ENCODE assay signal across 12 cellular contexts in genomic region chr14:70856851-70857498, GRCh38. TPM values are rescaled to one million over a fixed set of nuclear protein-coding genes. Genes with fewer than 3 reads are reported as not detected.
A peak's percentile ranks its signal among the peaks of the same experiment; 100 is the strongest.
DNase-seq lines count a peak whose midpoint lies in the region; ATAC-seq, FAIRE-seq and TF ChIP-seq lines count a peak whose summit lies in the region.
"Had no signal": no experiment of that assay in that cellular context is flagged by ENCODE, and none has a peak within 500 bp of the region (broad histone marks: within the 10 kb centered on the region; RNA-seq: fewer than 3 reads in every experiment).

No MANE protein-coding gene starts in this region.

- H3K9ac ChIP-seq in smooth muscle cell (ENCODE audit: low read depth) = peak overlapping the region; percentile 53

- no peaks in the 10 kb centered on the region for H3K36me3 ChIP-seq in smooth muscle cell (ENCODE audit: low read depth)

- H3K9me3 ChIP-seq in smooth muscle cell (replicated peaks; ENCODE audit: low read depth) = no peaks in the 10 kb centered on the region

- DNase-seq in activated T-cell treated with anti-CD3 and anti-CD28 coated beads, Interleukin-2, amount 50 U/mL, for 24 hours = no peak
- DNase-seq in activated T-cell treated with anti-CD3 and anti-CD28 coated beads, Interleukin-2, amount 50 U/mL, for 1 hour = no peak
- DNase-seq in RCC 7860 (ENCODE audit: low spot score) (peak; percentile 86), cardiac fibroblast (ENCODE audit: low read depth in 2 of 2) (peak; percentile 8 to 83), smooth muscle cell (lab: John Stamatoyannopoulos, UW; ENCODE audit: unreplicated experiment) (no peak), NCI-H1048 (lab: John Stamatoyannopoulos, UW) (no peak)
- DNase-seq: activated B cell treated with CpG ODN at 0.5 μM for 24 hours, NCI-H1417 had no signal

- H2AFZ ChIP-seq in smooth muscle cell (ENCODE audit: low read depth) = no peak overlapping the region

- FAIRE-seq in RCC 7860 (lab: Jason Lieb, UNC) = peak; percentile 92

- no peak for ATAC-seq in HG03460 (IDR thresholded peaks at IDR 0.05; ENCODE audit: unreplicated experiment)
- no peak for ATAC-seq in HG03571 (IDR thresholded peaks at IDR 0.05; ENCODE audit: unreplicated experiment)

- H3K9me3 Mint-ChIP-seq in activated T-cell treated with anti-CD3 and anti-CD28 coated beads, Interleukin-2, amount 50 U/mL, for 24 hours = no peaks in the 10 kb centered on the region
- H3K9me3 Mint-ChIP-seq: activated B cell treated with CpG ODN at 0.5 μM for 24 hours; central memory CD8-positive, alpha-beta T cell; nephron had no signal

- peak overlapping the region; percentile 39 for H3K27ac Mint-ChIP-seq in activated T-cell treated with anti-CD3 and anti-CD28 coated beads, Interleukin-2, amount 50 U/mL, for 24 hours
- H3K27ac Mint-ChIP-seq: activated B cell treated with CpG ODN at 0.5 μM for 24 hours, nephron had no signal

- H3K27me3 ChIP-seq in smooth muscle cell (ENCODE audit: low read depth) = no peaks in the 10 kb centered on the region

- H4K20me1 ChIP-seq in smooth muscle cell (ENCODE audit: low read depth) = no peaks in the 10 kb centered on the region

- H3K4me1 Mint-ChIP-seq in activated T-cell treated with anti-CD3 and anti-CD28 coated beads, Interleukin-2, amount 50 U/mL, for 24 hours (ENCODE audit: low read depth) = peaks cover 12% of the 10 kb centered on the region
- H3K4me1 Mint-ChIP-seq: activated B cell treated with CpG ODN at 0.5 μM for 24 hours; central memory CD8-positive, alpha-beta T cell; nephron had no signal

- 23% methylated on average over 2 of the region's 2 CpGs for WGBS in smooth muscle cell (ENCODE audit: low lambda C conversion rate)

- no peaks in the 10 kb centered on the region for H3K79me2 ChIP-seq in smooth muscle cell (ENCODE audit: low read depth)

- H3K36me3 Mint-ChIP-seq in activated T-cell treated with anti-CD3 and anti-CD28 coated beads, Interleukin-2, amount 50 U/mL, for 24 hours (ENCODE audit: low read depth) = no peaks in the 10 kb centered on the region

- H3K4me3 Mint-ChIP-seq in activated T-cell treated with anti-CD3 and anti-CD28 coated beads, Interleukin-2, amount 50 U/mL, for 24 hours = no peak overlapping the region
- H3K4me3 Mint-ChIP-seq: activated B cell treated with CpG ODN at 0.5 μM for 24 hours; central memory CD8-positive, alpha-beta T cell; nephron had no signal

- no peak overlapping the region for H3K4me3 ChIP-seq in cardiac fibroblast (replicated peaks in 1 of 2; ENCODE audit: low read depth in 2 of 2, low read length in 2 of 2)
- no peak overlapping the region for H3K4me3 ChIP-seq in smooth muscle cell

- no peaks in the 10 kb centered on the region for H3F3A ChIP-seq in smooth muscle cell (ENCODE audit: low read depth)

- peak overlapping the region; percentile 32 for H3K4me2 ChIP-seq in smooth muscle cell

- H3K4me1 ChIP-seq in smooth muscle cell (ENCODE audit: low read depth) = no peaks in the 10 kb centered on the region

- no peak for TF ChIP-seq CTCF in cardiac fibroblast (IDR thresholded peaks at IDR 0.05; ENCODE audit: low read depth, low read length)
- no peak for TF ChIP-seq CTCF in smooth muscle cell (IDR thresholded peaks at IDR 0.05; ENCODE audit: borderline replicate concordance, insufficient read depth, poor library complexity, severe bottlenecking)

- H3K27ac ChIP-seq in smooth muscle cell (ENCODE audit: low read depth) = peak overlapping the region; percentile 90

- H3K27me3 Mint-ChIP-seq in activated T-cell treated with anti-CD3 and anti-CD28 coated beads, Interleukin-2, amount 50 U/mL, for 24 hours = no peaks in the 10 kb centered on the region
- H3K27me3 Mint-ChIP-seq: activated B cell treated with CpG ODN at 0.5 μM for 24 hours; central memory CD8-positive, alpha-beta T cell had no signal

RNA-seq across cellular contexts. Expression of gene MAP3K9, which starts 47.7 kb away (rescaled TPM):
- total RNA-seq in smooth muscle cell = 2.0 and 2.4 TPM in 2 replicates
- 0.22 and 1.8 TPM in 2 replicates for polyA plus RNA-seq in smooth muscle cell

RNA-seq across cellular contexts. Expression of gene PCNX1, which starts 50.3 kb away (rescaled TPM):
- total RNA-seq in smooth muscle cell = 68.2 and 80.3 TPM in 2 replicates
- 12.2 and 18.6 TPM in 2 replicates for polyA plus RNA-seq in smooth muscle cell

Comparison
In these comparisons a context has a peak if more than half of its experiments do, and no peak if none do; other contexts are left out.
1. DNase-seq: peak in RCC 7860 (single experiment) and cardiac fibroblast (2 of 2); none in activated T-cell treated with anti-CD3 and anti-CD28 coated beads, Interleukin-2, amount 50 U/mL, for 24 hours (single experiment), activated T-cell treated with anti-CD3 and anti-CD28 coated beads, Interleukin-2, amount 50 U/mL, for 1 hour (single experiment), smooth muscle cell (single experiment) and NCI-H1048 (single experiment).